1 cellular context compared by ENCODE assay signal in genomic region chr1:66929999-66930822, GRCh38.
TF ChIP-seq lines count a peak whose summit lies in the region.

No MANE protein-coding gene starts in this region.

TF ChIP-seq in HepG2, 621 proteins besides CTCF, POLR2A, EP300 and RAD21 (continued from another document and continues in another):
- TF ChIP-seq GLMP (CRISPR knock-in tag; IDR thresholded peaks at IDR 0.05; ENCODE audit: borderline replicate concordance): no peak
- TF ChIP-seq ZNF850 (CRISPR knock-in tag; conservative IDR thresholded peaks at IDR 0.05): no peak
- TF ChIP-seq POLR2AphosphoS5 (IDR thresholded peaks at IDR 0.05; ENCODE audit: low read depth, low read length): peak; percentile 46; the same call in 1 of the 2 replicates
- no peak for TF ChIP-seq ZBTB20 (CRISPR knock-in tag; IDR thresholded peaks at IDR 0.05; ENCODE audit: borderline replicate concordance, low read depth)
- TF ChIP-seq E2F1 (CRISPR knock-in tag; IDR thresholded peaks at IDR 0.05): no peak
- no peak for TF ChIP-seq AGO1 (IDR thresholded peaks at IDR 0.05; ENCODE audit: low read depth, low read length, poor library complexity, severe bottlenecking)
- no peak for TF ChIP-seq HOXA9 (CRISPR knock-in tag; IDR thresholded peaks at IDR 0.05; ENCODE audit: borderline replicate concordance)
- TF ChIP-seq ZBTB14 (CRISPR knock-in tag; IDR thresholded peaks at IDR 0.05): peak; percentile 99
- no peak for TF ChIP-seq SOX6 (IDR thresholded peaks at IDR 0.05)
- peak; percentile 3; the same call in 1 of the 2 replicates for TF ChIP-seq SOX6 (CRISPR knock-in tag; IDR thresholded peaks at IDR 0.05)
- no peak for TF ChIP-seq SCMH1 (CRISPR knock-in tag; IDR thresholded peaks at IDR 0.05; ENCODE audit: borderline replicate concordance)
- no peak for TF ChIP-seq CCAR2 (optimal IDR thresholded peaks at IDR 0.05; ENCODE audit: low read depth, low read length)
- TF ChIP-seq TSC22D2 (CRISPR knock-in tag; IDR thresholded peaks at IDR 0.05; ENCODE audit: borderline replicate concordance): no peak
- TF ChIP-seq THYN1 (CRISPR knock-in tag; IDR thresholded peaks at IDR 0.05; ENCODE audit: borderline replicate concordance, low read depth): no peak
- no peak for TF ChIP-seq ZKSCAN1 (IDR thresholded peaks at IDR 0.05; ENCODE audit: low read length)
- no peak for TF ChIP-seq FOXK2 (IDR thresholded peaks at IDR 0.05)
- TF ChIP-seq ZNF7 (CRISPR knock-in tag; IDR thresholded peaks at IDR 0.05): no peak
- TF ChIP-seq ZHX2 (IDR thresholded peaks at IDR 0.05; ENCODE audit: low read depth): peak; percentile 56; the same call in 1 of the 2 replicates
- TF ChIP-seq ZHX2 (CRISPR knock-in tag; IDR thresholded peaks at IDR 0.05; ENCODE audit: borderline replicate concordance): no peak
- no peak for TF ChIP-seq FOXM1 (CRISPR knock-in tag; IDR thresholded peaks at IDR 0.05)
- TF ChIP-seq HOXA3 (CRISPR knock-in tag; IDR thresholded peaks at IDR 0.05): peak; percentile 82
- TF ChIP-seq GATAD1 (CRISPR knock-in tag; IDR thresholded peaks at IDR 0.05): peak; percentile 66
- TF ChIP-seq ARNT (IDR thresholded peaks at IDR 0.05): no peak
- TF ChIP-seq ZNF609 (CRISPR knock-in tag; IDR thresholded peaks at IDR 0.05; ENCODE audit: borderline replicate concordance): no peak
- TF ChIP-seq NFE2L1 (CRISPR knock-in tag; IDR thresholded peaks at IDR 0.05; ENCODE audit: borderline replicate concordance): no peak
- TF ChIP-seq ZNF446 (CRISPR knock-in tag; IDR thresholded peaks at IDR 0.05): no peak; the same call in 1 of the 2 replicates
- no peak for TF ChIP-seq MAF1 (CRISPR knock-in tag; IDR thresholded peaks at IDR 0.05; ENCODE audit: borderline replicate concordance)
- peak; percentile 72; the same call in 1 of the 2 replicates for TF ChIP-seq ZNF441 (CRISPR knock-in tag; IDR thresholded peaks at IDR 0.05; ENCODE audit: borderline replicate concordance)
- TF ChIP-seq DZIP1 (CRISPR knock-in tag; IDR thresholded peaks at IDR 0.05): 0 out of 2 replicates have a peak, but pooled peaks have one; percentile 55
- no peak for TF ChIP-seq HDAC6 (IDR thresholded peaks at IDR 0.05; ENCODE audit: low read depth, low read length)
- peak; percentile 84 for TF ChIP-seq GABPB1 (CRISPR knock-in tag; IDR thresholded peaks at IDR 0.05)
- TF ChIP-seq NCOA2 (CRISPR knock-in tag; IDR thresholded peaks at IDR 0.05): no peak; the same call in 1 of the 2 replicates
- no peak for TF ChIP-seq SRY (CRISPR knock-in tag; IDR thresholded peaks at IDR 0.05)
- TF ChIP-seq ZNF773 (CRISPR knock-in tag; IDR thresholded peaks at IDR 0.05; ENCODE audit: borderline replicate concordance): no peak
- no peak for TF ChIP-seq CEBPZ (IDR thresholded peaks at IDR 0.05; ENCODE audit: low read length)
- no peak for TF ChIP-seq CHCHD3 (CRISPR knock-in tag; IDR thresholded peaks at IDR 0.05)
- no peak for TF ChIP-seq MTERF4 (CRISPR knock-in tag; IDR thresholded peaks at IDR 0.05)
- no peak for TF ChIP-seq ZNF331 (CRISPR knock-in tag; IDR thresholded peaks at IDR 0.05)
